In genomic region chr6:159969204-159969912, GRCh38 we compare ENCODE assay signal across 8 cellular contexts. TPM values are rescaled to one million over a fixed set of nuclear protein-coding genes. Genes with fewer than 3 reads are reported as not detected.
A peak's percentile ranks its signal among the peaks of the same experiment; 100 is the strongest.
DNase-seq lines count a peak whose midpoint lies in the region; ATAC-seq and TF ChIP-seq lines count a peak whose summit lies in the region.

No MANE protein-coding gene starts in this region.

- POLR2A ChIA-PET in AG04449 (lab: Yijun Ruan, JAX), result no interaction called here

- H3K9me3 ChIP-seq in SU-DHL-6 (ENCODE audit: insufficient read depth, low read length) (no peaks in the 10 kb centered on the region), liver (ENCODE audit: control insufficient read depth in 4 of 4, low read length in 3 of 4) (no peaks in the 10 kb centered on the region), stomach smooth muscle (ENCODE audit: control insufficient read depth in 2 of 2, low read length in 2 of 2) (no peaks in the 10 kb centered on the region)

- H3K36me3 ChIP-seq in SU-DHL-6 (ENCODE audit: low read length), result no peaks in the 10 kb centered on the region
- no peaks in the 10 kb centered on the region for H3K36me3 ChIP-seq in liver (ENCODE audit: control insufficient read depth in 4 of 4, insufficient read depth in 3 of 4, low read depth in 1 of 4, low read length in 3 of 4)
- no peaks in the 10 kb centered on the region for H3K36me3 ChIP-seq in stomach smooth muscle (ENCODE audit: control insufficient read depth in 2 of 2, insufficient read depth in 2 of 2, low read length in 2 of 2)

- H3K79me2 ChIP-seq in SU-DHL-6 (ENCODE audit: insufficient read depth, low read length), result peaks cover 48% of the 10 kb centered on the region

- H3F3A ChIP-seq in SU-DHL-6 (ENCODE audit: insufficient read depth), result 0 out of 2 replicates have a peak, but pooled peaks cover 3% of the 10 kb centered on the region

- H3K4me3 ChIP-seq in AG04449 (ENCODE audit: low read depth, low read length) (peak overlapping the region; percentile 66), SU-DHL-6 (ENCODE audit: insufficient read depth, low read length, poor library complexity, severe bottlenecking) (peak overlapping the region; percentile 81), cardiac fibroblast (replicated peaks in 1 of 2; ENCODE audit: low read depth in 2 of 2, low read length in 2 of 2) (peak overlapping the region; percentile 67 to 75), liver (ENCODE audit: low read depth in 1 of 3, low read length in 3 of 3) (peak overlapping the region; percentile 68 to 98 (median 77)), stomach smooth muscle (ENCODE audit: low read length in 2 of 2) (peak overlapping the region; percentile 59 to 83)

- H3K9me2 ChIP-seq in SU-DHL-6 (replicated peaks; ENCODE audit: insufficient read depth, low read length), result no peaks in the 10 kb centered on the region

- peaks cover 22% of the 10 kb centered on the region for H4K20me1 ChIP-seq in SU-DHL-6 (ENCODE audit: low read depth, low read length)

- ATAC-seq in GM18870 (IDR thresholded peaks at IDR 0.05; ENCODE audit: unreplicated experiment), result peak; percentile 2
- peak; percentile 31 for ATAC-seq in HG03095 (IDR thresholded peaks at IDR 0.05; ENCODE audit: unreplicated experiment)

- TF ChIP-seq RAD21 in liver (IDR thresholded peaks at IDR 0.05), result no peak

- H3K9ac ChIP-seq in SU-DHL-6 (ENCODE audit: low read length) (peak overlapping the region; percentile 88), liver (ENCODE audit: low read depth in 1 of 2, low read length in 2 of 2) (peak overlapping the region; percentile 51 to 78), stomach smooth muscle (ENCODE audit: low read length in 2 of 2) (peak overlapping the region; percentile 58 to 70)

- peak overlapping the region; percentile 67 for H3K4me2 ChIP-seq in SU-DHL-6 (ENCODE audit: low read depth, low read length, poor library complexity, severe bottlenecking)

- DNase-seq in AG04449 (ENCODE audit: low read depth, low spot score), result no peak
- peak; percentile 35 to 43 for DNase-seq in cardiac fibroblast (ENCODE audit: low read depth in 2 of 2)
- no peak for DNase-seq in DMS114 treated with DMSO at 0.1 percent for 48 hours (lab: John Stamatoyannopoulos, UW; ENCODE audit: unreplicated experiment)

- peak overlapping the region; percentile 12 for H2AFZ ChIP-seq in SU-DHL-6 (ENCODE audit: low read depth, low read length, severe bottlenecking)

- TF ChIP-seq CTCF in AG04449 (IDR thresholded peaks at IDR 0.05; ENCODE audit: insufficient read depth, low read length, missing control alignments) (peak; percentile 16), SU-DHL-6 (IDR thresholded peaks at IDR 0.05; ENCODE audit: insufficient read depth, low read length, poor library complexity, severe bottlenecking) (no peak), cardiac fibroblast (IDR thresholded peaks at IDR 0.05; ENCODE audit: low read depth, low read length) (no peak), liver (IDR thresholded peaks at IDR 0.05; ENCODE audit: low read depth, low read length, missing input control) (no peak)

- CTCF ChIA-PET in AG04449 (lab: Yijun Ruan, JAX), result interaction anchor here (1.0 to 1.4 kb wide), 4 partner anchors 8 to 78 kb away, joined by 3 to 5 read pairs (median 3); no protein-coding TSS in a partner anchor

- WGBS in liver, result under 1% methylated on average over 91 of the region's 91 CpGs

- H3K27ac ChIP-seq in SU-DHL-6 (ENCODE audit: low read depth, low read length) (no peak overlapping the region), liver (ENCODE audit: low read depth in 1 of 2, low read length in 2 of 2) (peak overlapping the region; percentile 86 to 93), stomach smooth muscle (ENCODE audit: low read length) (peak overlapping the region; percentile 46)

- no peaks in the 10 kb centered on the region for H3K27me3 ChIP-seq in SU-DHL-6 (ENCODE audit: low read length)
- H3K27me3 ChIP-seq in liver (ENCODE audit: control insufficient read depth in 4 of 4, insufficient read depth in 4 of 4, low read length in 3 of 4), result no peaks in the 10 kb centered on the region
- H3K27me3 ChIP-seq in stomach smooth muscle (ENCODE audit: control insufficient read depth in 1 of 2, insufficient read depth in 2 of 2, low read length in 2 of 2), result peaks cover 0 to 2% of the 10 kb centered on the region in 2 donors

- peaks cover 3 to 24% (median 6%) of the 10 kb centered on the region in 4 donors for H3K4me1 ChIP-seq in liver (ENCODE audit: control insufficient read depth in 4 of 4, insufficient read depth in 4 of 4, low read length in 3 of 4)
- peaks cover 16% of the 10 kb centered on the region for H3K4me1 ChIP-seq in stomach smooth muscle (ENCODE audit: control insufficient read depth, insufficient read depth, low read length)

TF ChIP-seq in liver, 16 proteins besides CTCF, POLR2A, EP300 and RAD21:
- TF ChIP-seq RXRA (IDR thresholded peaks at IDR 0.05) (no peak), SP1 (IDR thresholded peaks at IDR 0.05) (no peak), YY1 (IDR thresholded peaks at IDR 0.05) (no peak), FOXA1 (IDR thresholded peaks at IDR 0.05) (no peak), EGR1 (IDR thresholded peaks at IDR 0.05; ENCODE audit: low read depth in 2 of 2) (no peak), HNF4G (IDR thresholded peaks at IDR 0.05) (no peak), HNF4A (conservative IDR thresholded peaks at IDR 0.05) (no peak), ZBTB33 (IDR thresholded peaks at IDR 0.05) (no peak), MAX (IDR thresholded peaks at IDR 0.05) (no peak), REST (IDR thresholded peaks at IDR 0.05) (no peak), NR2F2 (IDR thresholded peaks at IDR 0.05) (no peak), JUND (IDR thresholded peaks at IDR 0.05) (no peak), ATF3 (IDR thresholded peaks at IDR 0.05) (no peak)

RNA-seq across cellular contexts. Expression of gene IGF2R, which starts 0.5 kb away (rescaled TPM):
- total RNA-seq in liver, result 10 to 100 TPM; 67.3 to 84.9 TPM
- polyA plus RNA-seq in liver, result 10 to 100 TPM; 16.6 to 24.1 TPM

Comparison
In these comparisons a context has a peak if more than half of its experiments do, and no peak if none do; other contexts are left out.
1. DNase-seq: peak in cardiac fibroblast (2 of 2); none in AG04449 (single experiment) and DMS114 treated with DMSO at 0.1 percent for 48 hours (single experiment).
2. Peak in every context shown above with its lines, with median percentiles within 50 percentile points of each other: H3K4me3 ChIP-seq and H3K9ac ChIP-seq.